Comparison of ENCODE assay signal across 23 cellular contexts in genomic region chr2:513981-514706, GRCh38.
"Had no signal": no experiment of that assay in that cellular context is flagged by ENCODE, and none has a peak within 500 bp of the region (broad histone marks: within the 10 kb centered on the region; RNA-seq: fewer than 3 reads in every experiment).

No MANE protein-coding gene starts in this region.

- H3K27ac ChIP-seq: colonic mucosa, esophagus squamous epithelium, heart right ventricle, psoas muscle, sigmoid colon, testis, tibial artery had no signal

- DNase-seq: colonic mucosa; effector CD8-positive, alpha-beta T cell; esophagus squamous epithelium; foreskin melanocyte; glutamatergic neuron; heart right ventricle; hippocampal formation; kidney; mesenchymal stem cell; midbrain; naive thymus-derived CD4-positive, alpha-beta T cell; nucleus accumbens; psoas muscle; right cardiac atrium; sigmoid colon; stimulated activated CD4-positive, alpha-beta T cell treated with anti-CD3 and anti-CD28 coated beads, Interleukin-2, amount 100 ng/mL, for 24 hours; stimulated activated CD4-positive, alpha-beta T cell treated with anti-CD3 and anti-CD28 coated beads, Interleukin-4, amount 100 ng/mL, for 24 hours; stimulated activated naive CD8-positive, alpha-beta T cell treated with anti-CD3 and anti-CD28 coated beads, Interleukin-15, Interleukin-2, amounts not matched to agents 100 U/mL and 50 U/mL, for 24 hours; substantia nigra; testis; tibial artery had no signal

- H3K4me3 ChIP-seq: colonic mucosa, esophagus squamous epithelium, heart right ventricle, psoas muscle, sigmoid colon, testis, tibial artery had no signal

- H3K4me1 ChIP-seq: colonic mucosa, esophagus squamous epithelium, heart right ventricle, psoas muscle, sigmoid colon, testis, tibial artery had no signal

- H3K9me3 ChIP-seq: colonic mucosa, esophagus squamous epithelium, heart right ventricle, psoas muscle, sigmoid colon, testis, tibial artery had no signal

- ATAC-seq: heart right ventricle; left lobe of liver; naive thymus-derived CD4-positive, alpha-beta T cell; psoas muscle; right cardiac atrium; stimulated activated memory B cell treated with anti-CD40 and anti-IgM and Interleukin-4, amounts not matched to agents 10 μg/mL and 1 μg/mL and 100 μg/mL, for 72 hours; stimulated activated naive CD8-positive, alpha-beta T cell treated with anti-CD3 and anti-CD28 coated beads, Interleukin-15, Interleukin-2, amounts not matched to agents 100 U/mL and 50 U/mL, for 24 hours had no signal

- H3K36me3 ChIP-seq: colonic mucosa, esophagus squamous epithelium, heart right ventricle, sigmoid colon, tibial artery had no signal

- H3K27me3 ChIP-seq: colonic mucosa, esophagus squamous epithelium, testis, tibial artery had no signal
